1 cellular context compared by ENCODE assay signal in the genomic region with DNA sequence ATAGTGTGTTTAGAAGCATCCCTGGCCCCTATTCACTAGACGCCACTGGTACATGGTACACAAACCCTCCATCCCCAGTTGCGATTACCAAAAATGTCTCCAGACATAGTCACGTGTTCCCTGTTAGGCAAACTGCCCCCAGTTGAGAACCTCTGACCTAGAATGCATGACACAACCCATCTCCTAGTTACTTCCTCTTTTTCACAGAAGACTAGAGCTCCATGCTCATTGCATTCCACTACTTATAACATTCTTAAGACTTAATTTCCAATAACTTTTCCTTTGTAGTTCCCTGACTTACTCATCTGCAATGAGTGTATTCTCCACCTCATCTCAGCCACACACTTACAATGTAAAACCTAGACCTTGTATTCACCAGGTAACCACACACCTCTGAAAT.
A peak's percentile ranks its signal among the peaks of the same experiment; 100 is the strongest.
TF ChIP-seq lines count a peak whose summit lies in the region.

No MANE protein-coding gene starts in this region.

TF ChIP-seq in K562, 482 proteins besides CTCF, POLR2A, EP300 and RAD21 (continued from another document and continues in another):
- TF ChIP-seq, protein P1, sequence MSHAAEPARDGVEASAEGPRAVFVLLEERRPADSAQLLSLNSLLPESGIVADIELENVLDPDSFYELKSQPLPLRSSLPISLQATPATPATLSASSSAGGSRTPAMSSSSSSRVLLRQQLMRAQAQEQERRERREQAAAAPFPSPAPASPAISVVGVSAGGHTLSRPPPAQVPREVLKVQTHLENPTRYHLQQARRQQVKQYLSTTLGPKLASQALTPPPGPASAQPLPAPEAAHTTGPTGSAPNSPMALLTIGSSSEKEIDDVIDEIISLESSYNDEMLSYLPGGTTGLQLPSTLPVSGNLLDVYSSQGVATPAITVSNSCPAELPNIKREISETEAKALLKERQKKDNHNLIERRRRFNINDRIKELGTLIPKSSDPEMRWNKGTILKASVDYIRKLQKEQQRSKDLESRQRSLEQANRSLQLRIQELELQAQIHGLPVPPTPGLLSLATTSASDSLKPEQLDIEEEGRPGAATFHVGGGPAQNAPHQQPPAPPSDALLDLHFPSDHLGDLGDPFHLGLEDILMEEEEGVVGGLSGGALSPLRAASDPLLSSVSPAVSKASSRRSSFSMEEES (CRISPR knock-in tag; IDR thresholded peaks at IDR 0.05), result peak; percentile 89
- TF ChIP-seq DIDO1 (tag; IDR thresholded peaks at IDR 0.05; ENCODE audit: low read depth), result no peak
- no peak for TF ChIP-seq ZNF609 (CRISPR knock-in tag; IDR thresholded peaks at IDR 0.05; ENCODE audit: borderline replicate concordance)
- TF ChIP-seq SRSF1 (IDR thresholded peaks at IDR 0.05; ENCODE audit: low read depth, low read length), result no peak
- no peak for TF ChIP-seq LCOR (CRISPR knock-in tag; IDR thresholded peaks at IDR 0.05)
- TF ChIP-seq, protein P2, sequence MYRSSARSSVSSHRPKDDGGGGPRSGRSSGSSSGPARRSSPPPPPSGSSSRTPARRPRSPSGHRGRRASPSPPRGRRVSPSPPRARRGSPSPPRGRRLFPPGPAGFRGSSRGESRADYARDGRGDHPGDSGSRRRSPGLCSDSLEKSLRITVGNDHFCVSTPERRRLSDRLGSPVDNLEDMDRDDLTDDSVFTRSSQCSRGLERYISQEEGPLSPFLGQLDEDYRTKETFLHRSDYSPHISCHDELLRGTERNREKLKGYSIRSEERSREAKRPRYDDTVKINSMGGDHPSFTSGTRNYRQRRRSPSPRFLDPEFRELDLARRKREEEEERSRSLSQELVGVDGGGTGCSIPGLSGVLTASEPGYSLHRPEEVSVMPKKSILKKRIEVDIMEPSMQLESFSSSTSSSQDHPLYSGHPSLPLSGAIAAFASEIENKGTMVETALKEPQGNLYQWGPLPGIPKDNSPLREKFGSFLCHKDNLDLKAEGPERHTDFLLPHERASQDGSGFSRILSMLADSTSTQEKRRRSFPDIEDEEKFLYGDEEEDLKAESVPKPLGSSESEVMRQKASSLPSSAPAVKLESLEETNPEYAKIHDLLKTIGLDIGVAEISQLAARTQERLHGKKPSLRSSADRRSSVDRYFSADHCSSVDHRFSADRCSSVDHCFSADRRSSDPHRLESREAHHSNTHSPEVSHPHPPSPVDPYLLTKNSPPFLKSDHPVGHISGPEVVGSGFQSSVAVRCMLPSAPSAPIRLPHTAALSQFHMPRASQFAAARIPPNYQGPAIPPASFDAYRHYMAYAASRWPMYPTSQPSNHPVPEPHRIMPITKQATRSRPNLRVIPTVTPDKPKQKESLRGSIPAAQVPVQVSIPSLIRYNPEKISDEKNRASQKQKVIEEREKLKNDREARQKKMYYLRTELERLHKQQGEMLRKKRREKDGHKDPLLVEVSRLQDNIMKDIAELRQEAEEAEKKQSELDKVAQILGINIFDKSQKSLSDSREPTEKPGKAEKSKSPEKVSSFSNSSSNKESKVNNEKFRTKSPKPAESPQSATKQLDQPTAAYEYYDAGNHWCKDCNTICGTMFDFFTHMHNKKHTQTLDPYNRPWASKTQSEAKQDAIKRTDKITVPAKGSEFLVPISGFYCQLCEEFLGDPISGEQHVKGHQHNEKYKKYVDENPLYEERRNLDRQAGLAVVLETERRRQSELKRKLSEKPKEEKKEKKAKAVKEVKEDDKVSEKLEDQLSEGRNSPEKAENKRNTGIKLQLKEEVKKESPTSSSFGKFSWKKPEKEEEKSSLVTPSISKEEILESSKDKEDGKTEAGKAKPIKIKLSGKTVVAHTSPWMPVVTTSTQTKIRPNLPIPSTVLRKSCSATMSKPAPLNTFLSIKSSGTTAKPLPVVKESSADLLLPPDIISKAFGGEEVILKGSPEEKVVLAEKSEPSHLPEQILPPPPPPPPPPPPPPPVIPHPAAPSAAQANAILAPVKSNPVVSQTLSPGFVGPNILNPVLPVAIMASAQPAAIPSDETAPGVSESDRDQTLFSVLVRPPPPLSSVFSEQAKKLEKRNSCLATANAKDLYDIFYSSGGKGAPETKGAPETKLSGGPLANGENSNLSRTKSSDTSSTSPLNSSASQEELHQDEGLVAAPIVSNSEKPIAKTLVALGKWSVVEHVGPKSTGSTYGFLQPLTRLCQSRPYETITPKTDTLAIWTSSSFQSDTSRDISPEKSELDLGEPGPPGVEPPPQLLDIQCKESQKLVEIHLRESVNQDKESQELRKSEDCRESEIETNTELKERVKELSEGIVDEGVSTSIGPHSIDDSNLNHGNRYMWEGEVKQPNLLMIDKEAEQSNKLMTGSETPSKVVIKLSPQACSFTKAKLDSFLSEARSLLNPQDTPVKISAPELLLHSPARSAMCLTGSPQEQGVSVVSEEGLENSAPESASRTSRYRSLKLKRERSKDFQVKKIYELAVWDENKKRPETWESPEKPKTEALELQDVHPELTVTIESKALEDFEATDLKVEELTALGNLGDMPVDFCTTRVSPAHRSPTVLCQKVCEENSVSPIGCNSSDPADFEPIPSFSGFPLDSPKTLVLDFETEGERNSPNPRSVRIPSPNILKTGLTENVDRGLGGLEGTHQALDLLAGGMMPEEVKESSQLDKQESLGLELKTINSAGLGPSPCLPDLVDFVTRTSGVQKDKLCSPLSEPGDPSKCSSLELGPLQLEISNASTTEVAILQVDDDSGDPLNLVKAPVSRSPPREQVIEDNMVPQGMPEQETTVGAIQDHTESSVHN (IDR thresholded peaks at IDR 0.05; ENCODE audit: borderline replicate concordance in 1 of 2, low read depth in 1 of 2), result no peak
- no peak for TF ChIP-seq ZNF146 (CRISPR knock-in tag; IDR thresholded peaks at IDR 0.05; ENCODE audit: unreplicated experiment)
- TF ChIP-seq RBM14 (IDR thresholded peaks at IDR 0.05; ENCODE audit: borderline replicate concordance, insufficient read depth, low read depth, low read length), result no peak
- TF ChIP-seq, protein P3, sequence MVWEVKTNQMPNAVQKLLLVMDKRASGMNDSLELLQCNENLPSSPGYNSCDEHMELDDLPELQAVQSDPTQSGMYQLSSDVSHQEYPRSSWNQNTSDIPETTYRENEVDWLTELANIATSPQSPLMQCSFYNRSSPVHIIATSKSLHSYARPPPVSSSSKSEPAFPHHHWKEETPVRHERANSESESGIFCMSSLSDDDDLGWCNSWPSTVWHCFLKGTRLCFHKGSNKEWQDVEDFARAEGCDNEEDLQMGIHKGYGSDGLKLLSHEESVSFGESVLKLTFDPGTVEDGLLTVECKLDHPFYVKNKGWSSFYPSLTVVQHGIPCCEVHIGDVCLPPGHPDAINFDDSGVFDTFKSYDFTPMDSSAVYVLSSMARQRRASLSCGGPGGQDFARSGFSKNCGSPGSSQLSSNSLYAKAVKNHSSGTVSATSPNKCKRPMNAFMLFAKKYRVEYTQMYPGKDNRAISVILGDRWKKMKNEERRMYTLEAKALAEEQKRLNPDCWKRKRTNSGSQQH (CRISPR knock-in tag; IDR thresholded peaks at IDR 0.05), result no peak
- no peak for TF ChIP-seq TEAD2 (tag; IDR thresholded peaks at IDR 0.05)
- TF ChIP-seq NFATC3 (IDR thresholded peaks at IDR 0.05), result no peak
- no peak for TF ChIP-seq TRIM24 (IDR thresholded peaks at IDR 0.05)
- TF ChIP-seq, protein P4, sequence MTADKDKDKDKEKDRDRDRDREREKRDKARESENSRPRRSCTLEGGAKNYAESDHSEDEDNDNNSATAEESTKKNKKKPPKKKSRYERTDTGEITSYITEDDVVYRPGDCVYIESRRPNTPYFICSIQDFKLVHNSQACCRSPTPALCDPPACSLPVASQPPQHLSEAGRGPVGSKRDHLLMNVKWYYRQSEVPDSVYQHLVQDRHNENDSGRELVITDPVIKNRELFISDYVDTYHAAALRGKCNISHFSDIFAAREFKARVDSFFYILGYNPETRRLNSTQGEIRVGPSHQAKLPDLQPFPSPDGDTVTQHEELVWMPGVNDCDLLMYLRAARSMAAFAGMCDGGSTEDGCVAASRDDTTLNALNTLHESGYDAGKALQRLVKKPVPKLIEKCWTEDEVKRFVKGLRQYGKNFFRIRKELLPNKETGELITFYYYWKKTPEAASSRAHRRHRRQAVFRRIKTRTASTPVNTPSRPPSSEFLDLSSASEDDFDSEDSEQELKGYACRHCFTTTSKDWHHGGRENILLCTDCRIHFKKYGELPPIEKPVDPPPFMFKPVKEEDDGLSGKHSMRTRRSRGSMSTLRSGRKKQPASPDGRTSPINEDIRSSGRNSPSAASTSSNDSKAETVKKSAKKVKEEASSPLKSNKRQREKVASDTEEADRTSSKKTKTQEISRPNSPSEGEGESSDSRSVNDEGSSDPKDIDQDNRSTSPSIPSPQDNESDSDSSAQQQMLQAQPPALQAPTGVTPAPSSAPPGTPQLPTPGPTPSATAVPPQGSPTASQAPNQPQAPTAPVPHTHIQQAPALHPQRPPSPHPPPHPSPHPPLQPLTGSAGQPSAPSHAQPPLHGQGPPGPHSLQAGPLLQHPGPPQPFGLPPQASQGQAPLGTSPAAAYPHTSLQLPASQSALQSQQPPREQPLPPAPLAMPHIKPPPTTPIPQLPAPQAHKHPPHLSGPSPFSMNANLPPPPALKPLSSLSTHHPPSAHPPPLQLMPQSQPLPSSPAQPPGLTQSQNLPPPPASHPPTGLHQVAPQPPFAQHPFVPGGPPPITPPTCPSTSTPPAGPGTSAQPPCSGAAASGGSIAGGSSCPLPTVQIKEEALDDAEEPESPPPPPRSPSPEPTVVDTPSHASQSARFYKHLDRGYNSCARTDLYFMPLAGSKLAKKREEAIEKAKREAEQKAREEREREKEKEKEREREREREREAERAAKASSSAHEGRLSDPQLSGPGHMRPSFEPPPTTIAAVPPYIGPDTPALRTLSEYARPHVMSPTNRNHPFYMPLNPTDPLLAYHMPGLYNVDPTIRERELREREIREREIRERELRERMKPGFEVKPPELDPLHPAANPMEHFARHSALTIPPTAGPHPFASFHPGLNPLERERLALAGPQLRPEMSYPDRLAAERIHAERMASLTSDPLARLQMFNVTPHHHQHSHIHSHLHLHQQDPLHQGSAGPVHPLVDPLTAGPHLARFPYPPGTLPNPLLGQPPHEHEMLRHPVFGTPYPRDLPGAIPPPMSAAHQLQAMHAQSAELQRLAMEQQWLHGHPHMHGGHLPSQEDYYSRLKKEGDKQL (CRISPR knock-in tag; IDR thresholded peaks at IDR 0.05; ENCODE audit: borderline replicate concordance), result no peak
- TF ChIP-seq ZNF311 (CRISPR knock-in tag; IDR thresholded peaks at IDR 0.05), result no peak
- TF ChIP-seq ZNF140 (CRISPR knock-in tag; IDR thresholded peaks at IDR 0.05), result no peak
- no peak for TF ChIP-seq SIN3B (IDR thresholded peaks at IDR 0.05; ENCODE audit: low read depth)
- no peak for TF ChIP-seq ZZZ3 (IDR thresholded peaks at IDR 0.05)
- TF ChIP-seq BDP1 (IDR thresholded peaks at IDR 0.05; ENCODE audit: insufficient read depth, insufficient read length), result no peak
- TF ChIP-seq ASH1L (IDR thresholded peaks at IDR 0.05; ENCODE audit: borderline replicate concordance, low read depth, partially characterized antibody), result no peak
- TF ChIP-seq, protein P5, sequence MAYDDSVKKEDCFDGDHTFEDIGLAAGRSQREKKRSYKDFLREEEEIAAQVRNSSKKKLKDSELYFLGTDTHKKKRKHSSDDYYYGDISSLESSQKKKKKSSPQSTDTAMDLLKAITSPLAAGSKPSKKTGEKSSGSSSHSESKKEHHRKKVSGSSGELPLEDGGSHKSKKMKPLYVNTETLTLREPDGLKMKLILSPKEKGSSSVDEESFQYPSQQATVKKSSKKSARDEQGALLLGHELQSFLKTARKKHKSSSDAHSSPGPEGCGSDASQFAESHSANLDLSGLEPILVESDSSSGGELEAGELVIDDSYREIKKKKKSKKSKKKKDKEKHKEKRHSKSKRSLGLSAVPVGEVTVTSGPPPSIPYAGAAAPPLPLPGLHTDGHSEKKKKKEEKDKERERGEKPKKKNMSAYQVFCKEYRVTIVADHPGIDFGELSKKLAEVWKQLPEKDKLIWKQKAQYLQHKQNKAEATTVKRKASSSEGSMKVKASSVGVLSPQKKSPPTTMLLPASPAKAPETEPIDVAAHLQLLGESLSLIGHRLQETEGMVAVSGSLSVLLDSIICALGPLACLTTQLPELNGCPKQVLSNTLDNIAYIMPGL (CRISPR knock-in tag; IDR thresholded peaks at IDR 0.05), result no peak
- no peak for TF ChIP-seq HEY1 (CRISPR knock-in tag; IDR thresholded peaks at IDR 0.05; ENCODE audit: borderline replicate concordance)
- TF ChIP-seq ZSCAN29 (IDR thresholded peaks at IDR 0.05), result no peak
- no peak for TF ChIP-seq ZC3H4 (CRISPR knock-in tag; IDR thresholded peaks at IDR 0.05; ENCODE audit: borderline replicate concordance)
- TF ChIP-seq GABPA (tag; conservative IDR thresholded peaks at IDR 0.05; ENCODE audit: low read depth), result no peak
- no peak for TF ChIP-seq CAMTA2 (CRISPR knock-in tag; conservative IDR thresholded peaks at IDR 0.05)
- no peak for TF ChIP-seq NBN (IDR thresholded peaks at IDR 0.05; ENCODE audit: low read depth)
- no peak for TF ChIP-seq MED1 (CRISPR knock-in tag; IDR thresholded peaks at IDR 0.05; ENCODE audit: borderline replicate concordance)
- TF ChIP-seq ATF1 (CRISPR knock-in tag; IDR thresholded peaks at IDR 0.05), result no peak
- TF ChIP-seq ATF1 (tag; IDR thresholded peaks at IDR 0.05), result no peak
